9 cellular contexts compared by ENCODE assay signal in genomic region chr16:11052080-11052808, GRCh38.
A peak's percentile ranks its signal among the peaks of the same experiment; 100 is the strongest.
DNase-seq lines count a peak whose midpoint lies in the region; ATAC-seq, FAIRE-seq and TF ChIP-seq lines count a peak whose summit lies in the region.
"Had no signal": no experiment of that assay in that cellular context is flagged by ENCODE, and none has a peak within 500 bp of the region (broad histone marks: within the 10 kb centered on the region; RNA-seq: fewer than 3 reads in every experiment).

No MANE protein-coding gene starts in this region.

- no peak overlapping the region for H3K27ac ChIP-seq in vagina
- H3K27ac ChIP-seq: cardiac muscle cell had no signal

- TF ChIP-seq POLR2A in GM12892 (IDR thresholded peaks at IDR 0.05; ENCODE audit: low read depth, low read length) (no peak), vagina (IDR thresholded peaks at IDR 0.05) (no peak)

- H3K36me3 ChIP-seq in vagina, result peaks cover 0 to 7% of the 10 kb centered on the region in 2 donors
- H3K36me3 ChIP-seq: cardiac muscle cell had no signal

- H3K9me3 ChIP-seq in T-helper 17 cell (ENCODE audit: control insufficient read depth, low read length, poor library complexity, severe bottlenecking) (no peaks in the 10 kb centered on the region), vagina (no peaks in the 10 kb centered on the region)

- no peaks in the 10 kb centered on the region for H3K27me3 ChIP-seq in vagina
- H3K27me3 ChIP-seq: cardiac muscle cell had no signal

- peaks cover 9% of the 10 kb centered on the region for H3K4me1 ChIP-seq in vagina

- H3K4me3 ChIP-seq in epithelial cell of esophagus (ENCODE audit: low read length) (no peak overlapping the region), vagina (no peak overlapping the region)
- H3K4me3 ChIP-seq: cardiac muscle cell had no signal

- TF ChIP-seq CTCF in epithelial cell of esophagus (IDR thresholded peaks at IDR 0.05; ENCODE audit: insufficient read depth, low read depth, low read length, missing control alignments) (no peak), D721Med (IDR thresholded peaks at IDR 0.05; ENCODE audit: insufficient read depth, missing control alignments) (no peak), vagina (IDR thresholded peaks at IDR 0.05) (no peak)

- ATAC-seq in HG02759 (IDR thresholded peaks at IDR 0.05; ENCODE audit: unreplicated experiment) (peak; percentile 84), T-helper 17 cell (peak; percentile 59)

- intact Hi-C loops in vagina (cut with DNase I), result no loop called here

- no peaks in the 10 kb centered on the region for H3K27me3 Mint-ChIP-seq in T-helper 17 cell

- H3K4me3 Mint-ChIP-seq in T-helper 17 cell, result peak overlapping the region; percentile 76

- DNase-seq in GM12892 (ENCODE audit: insufficient read length), result peak; percentile 57
- no peak for DNase-seq in T-helper 17 cell
- peak; percentile 37 for DNase-seq in epithelial cell of esophagus (ENCODE audit: low read depth)
- DNase-seq in D721Med (ENCODE audit: insufficient read length, low spot score), result no peak
- DNase-seq in NCI-H1048 (lab: John Stamatoyannopoulos, UW), result no peak
- DNase-seq in NCI-H2227 (lab: John Stamatoyannopoulos, UW; ENCODE audit: unreplicated experiment), result no peak
- no peak for DNase-seq in vagina (ENCODE audit: extremely low spot score in 2 of 2)

- FAIRE-seq in GM12892 (lab: Jason Lieb, UNC) (peak; percentile 92), D721Med (lab: Jason Lieb, UNC) (no peak)

- peak overlapping the region; percentile 89 for H3K27ac Mint-ChIP-seq in T-helper 17 cell

- peaks cover 2% of the 10 kb centered on the region for H3K36me3 Mint-ChIP-seq in T-helper 17 cell (ENCODE audit: low read depth)

- H3K4me1 Mint-ChIP-seq in T-helper 17 cell, result peaks cover 39% of the 10 kb centered on the region

Comparison
In these comparisons a context has a peak if more than half of its experiments do, and no peak if none do; other contexts are left out.
1. DNase-seq: peak in GM12892 (single experiment) and epithelial cell of esophagus (single experiment); none in T-helper 17 cell (0 of 3), D721Med (single experiment), NCI-H1048 (single experiment), NCI-H2227 (single experiment) and vagina (0 of 2).